Comparison of ENCODE assay signal across 8 cellular contexts in the genomic region with DNA sequence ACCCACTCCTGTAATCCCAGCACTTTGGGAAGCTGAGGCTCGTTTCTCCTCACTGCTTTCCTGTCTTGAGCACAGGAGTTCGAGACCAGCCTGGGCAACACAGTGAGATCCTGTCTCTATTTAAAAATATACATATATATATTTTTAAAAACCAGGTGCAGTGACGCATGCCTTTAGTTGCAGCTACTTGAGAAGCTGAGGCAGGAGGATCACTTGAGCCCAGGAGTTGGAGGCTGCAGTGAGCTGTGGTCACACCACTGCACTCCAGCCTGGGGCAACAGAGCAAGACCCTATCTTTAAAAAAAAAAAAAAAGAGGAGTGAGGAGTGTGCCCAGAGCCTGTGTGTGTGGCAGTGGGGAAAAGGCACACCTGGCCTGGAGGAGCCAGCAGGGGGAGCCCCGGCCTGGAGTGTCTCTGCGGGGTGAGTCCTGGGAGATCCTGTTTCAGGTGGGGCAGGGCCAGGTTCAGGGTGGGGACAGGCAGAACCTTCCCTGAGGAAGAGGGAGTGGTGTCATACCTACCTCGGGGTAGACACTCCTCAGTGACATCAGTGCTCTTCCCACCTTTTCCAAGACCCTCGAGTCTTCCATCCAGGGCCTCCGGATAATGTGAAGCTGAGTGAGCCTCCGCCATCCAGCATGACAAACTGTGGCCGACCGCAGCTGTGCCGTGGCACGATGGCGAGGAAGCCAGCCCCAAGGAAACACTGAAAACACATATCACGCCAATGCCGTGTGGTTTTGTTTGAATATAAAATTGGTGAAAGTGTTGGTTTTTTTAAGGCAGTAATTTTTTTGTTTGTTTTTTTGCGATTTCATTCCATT. TPM values are rescaled to one million over a fixed set of nuclear protein-coding genes. Genes with fewer than 3 reads are reported as not detected.
DNase-seq lines count a peak whose midpoint lies in the region; ATAC-seq, FAIRE-seq and TF ChIP-seq lines count a peak whose summit lies in the region.

No MANE protein-coding gene starts in this region.

- no peak overlapping the region for H3K4me3 ChIP-seq in mucosa of descending colon

- H3K9me3 Mint-ChIP-seq in WTC11: no peaks in the 10 kb centered on the region

- DNase-seq in 8988T (peak; percentile 63), WTC11 (ENCODE audit: low spot score) (peak; percentile 79), mucosa of descending colon (peak; percentile 81 to 89 (median 87)), urothelium cell line (ENCODE audit: low spot score) (peak; percentile 75), SKM-1 (lab: John Stamatoyannopoulos, UW; ENCODE audit: unreplicated experiment) (no peak)
- peak; percentile 59 for DNase-seq in central memory CD4-positive, alpha-beta T cell

- no peaks in the 10 kb centered on the region for H3K4me1 ChIP-seq in mucosa of descending colon (ENCODE audit: low read depth)

- no peaks in the 10 kb centered on the region for H3K27me3 Mint-ChIP-seq in WTC11 (ENCODE audit: low read depth)

- peaks cover 4% of the 10 kb centered on the region for H3K36me3 ChIP-seq in mucosa of descending colon (ENCODE audit: low read depth)

- ATAC-seq in GM21367 (IDR thresholded peaks at IDR 0.05; ENCODE audit: unreplicated experiment) (peak; percentile 55), WTC11 (peak; percentile 83), mucosa of descending colon (peak; percentile 97), GM19035 (IDR thresholded peaks at IDR 0.05; ENCODE audit: unreplicated experiment) (no peak)

- POLR2A ChIA-PET in WTC11 (lab: Charles Lee): interaction anchor here (1.1 kb wide), 1 partner anchor 30 kb away, joined by 3 read pairs; no protein-coding TSS in a partner anchor

- no peak for FAIRE-seq in urothelium cell line (lab: Jason Lieb, UNC)

- peak overlapping the region; percentile 63; the same call in 1 of the 2 replicates for H3K27ac Mint-ChIP-seq in WTC11

- H3K36me3 Mint-ChIP-seq in WTC11: peaks cover 30% of the 10 kb centered on the region

- peaks cover 14% of the 10 kb centered on the region for H3K4me1 Mint-ChIP-seq in WTC11

- intact Hi-C loops in mucosa of descending colon (cut with DNase I, micrococcal nuclease): no loop called here

- TF ChIP-seq CTCF in WTC11 (IDR thresholded peaks at IDR 0.05): no peak; the same call in 1 of the 2 replicates
- TF ChIP-seq CTCF in mucosa of descending colon (IDR thresholded peaks at IDR 0.05): peak; percentile 60

- H3K4me3 Mint-ChIP-seq in WTC11: no peak overlapping the region

- CTCF ChIA-PET in WTC11 (lab: Charles Lee): interaction anchor here (0.6 to 1.8 kb wide), 14 partner anchors 8 to 366 kb away, joined by 3 to 15 read pairs (median 4); partner anchors contain the start of genes ARPC1B, BUD31 and PDAP1

- no peaks in the 10 kb centered on the region for H3K9me3 ChIP-seq in mucosa of descending colon

TF ChIP-seq in WTC11, 78 proteins besides CTCF, POLR2A, EP300 and RAD21:
- TF ChIP-seq ZNF121 (CRISPR knock-in tag; IDR thresholded peaks at IDR 0.05) (peak; percentile 68), ZNF416 (CRISPR knock-in tag; IDR thresholded peaks at IDR 0.05) (0 out of 2 replicates have a peak, but pooled peaks have one; percentile 23), USF1 (CRISPR knock-in tag; IDR thresholded peaks at IDR 0.05) (no peak)
TF ChIP-seq in WTC11: peak in this region for 2.

RNA-seq across cellular contexts. Expression of gene ARPC1B, which starts 9.0 kb away (rescaled TPM):
- 63.3 to 70.2 TPM (median 66.2 TPM) in 3 replicates for total RNA-seq in WTC11 (2021)
- 100 to 1,000 TPM; 107 to 153 (median 119) TPM for total RNA-seq in mucosa of descending colon

RNA-seq across cellular contexts. Expression of gene ARPC1A, which starts 39.8 kb away (rescaled TPM):
- 149 to 160 TPM (median 150 TPM) in 3 replicates for total RNA-seq in WTC11 (2021)
- 100 to 1,000 TPM; 142 to 158 (median 157) TPM for total RNA-seq in mucosa of descending colon

RNA-seq across cellular contexts. Expression of gene PDAP1, which starts 42.9 kb away (rescaled TPM):
- total RNA-seq in WTC11 (2021): 157 to 177 TPM (median 160 TPM) in 3 replicates
- total RNA-seq in mucosa of descending colon: 10 to 100 TPM; 72.8 to 90.9 (median 90.7) TPM

RNA-seq across cellular contexts. Expression of gene BUD31, which starts 43.2 kb away (rescaled TPM):
- 98.4 to 99.5 TPM (median 98.7 TPM) in 3 replicates for total RNA-seq in WTC11 (2021)
- total RNA-seq in mucosa of descending colon: 10 to 100 TPM; 67.3 to 79.5 (median 76.7) TPM
